Comparison of ENCODE assay signal across 10 cellular contexts in genomic region chr5:19987594-19988345, GRCh38. TPM values are rescaled to one million over a fixed set of nuclear protein-coding genes. Genes with fewer than 3 reads are reported as not detected.
DNase-seq lines count a peak whose midpoint lies in the region; ATAC-seq, FAIRE-seq and TF ChIP-seq lines count a peak whose summit lies in the region.
"Had no signal": no experiment of that assay in that cellular context is flagged by ENCODE, and none has a peak within 500 bp of the region (broad histone marks: within the 10 kb centered on the region; RNA-seq: fewer than 3 reads in every experiment).

CDH18 (minus strand) TSS chr5:19988200; CDS start chr5:19838986, 149,214 bp downstream.

- TF ChIP-seq POLR2A in H54 (IDR thresholded peaks at IDR 0.05; ENCODE audit: low read depth, low read length) (no peak), H1 (IDR thresholded peaks at IDR 0.05; ENCODE audit: control extremely low read depth in 1 of 2, low read depth in 2 of 2, low read length in 2 of 2) (no peak), uterus (IDR thresholded peaks at IDR 0.05) (no peak)

- H3K56ac ChIP-seq in H1 (replicated peaks; ENCODE audit: insufficient read length, low read depth, low read length), result no peak within 1 kb of the TSS

- ATAC-seq in stimulated activated effector memory CD8-positive, alpha-beta T cell treated with anti-CD3 and anti-CD28 coated beads, Interleukin-12 subunit alpha, Interleukin-12 subunit beta, amount 100 ng/mL, for 72 hours, result no peak
- ATAC-seq in activated CD8-positive, alpha-beta T cell treated with anti-CD3 and anti-CD28 coated beads, Interleukin-2, amount 10 ng/mL, durations not matched to agents 7 days and 5 days, result no peak
- no peak for ATAC-seq in activated T-cell treated with anti-CD3 and anti-CD28 coated beads, Interleukin-2, amount 50 U/mL, for 72 hours (replicated peaks in 1 of 2)

- H2BK15ac ChIP-seq in H1 (ENCODE audit: low read length), result no peak within 1 kb of the TSS

- no peak within 1 kb of the TSS for H3K14ac ChIP-seq in H1 (ENCODE audit: insufficient read length)

- no peak within 1 kb of the TSS for H2BK5ac ChIP-seq in H1 (ENCODE audit: low read depth, low read length)

- no peak within 1 kb of the TSS for H3K23ac ChIP-seq in H1 (ENCODE audit: insufficient read length)

- FAIRE-seq in H54 (lab: Jason Lieb, UNC) (peak; percentile 89), H1 (lab: Jason Lieb, UNC) (peak; percentile 13)

- peaks cover 0 to 8% (median 6%) of the 10 kb centered on the region in 4 experiments; a peak in 5 of 7 replicates for H3K27me3 ChIP-seq in H1 (replicated peaks in 1 of 4; ENCODE audit: control insufficient read depth in 3 of 4, extremely low read depth in 1 of 4, insufficient read depth in 3 of 4, low read length in 3 of 4)
- no peaks in the 10 kb centered on the region for H3K27me3 ChIP-seq in uterus

- DNase-seq in H54 (ENCODE audit: insufficient read length, low spot score) (peak; percentile 82), NCI-H69 (lab: John Stamatoyannopoulos, UW) (peak; percentile 85), H1 (ENCODE audit: low read depth in 1 of 2, low spot score in 2 of 2) (peak; percentile 54 to 77), mesothelial cell of epicardium (ENCODE audit: low spot score in 2 of 2, unreplicated experiment in 2 of 2) (peak; percentile 53 to 68), uterus (no peak)
- DNase-seq in stimulated activated effector memory CD8-positive, alpha-beta T cell treated with anti-CD3 and anti-CD28 coated beads, Interleukin-12 subunit alpha, Interleukin-12 subunit beta, amount 100 ng/mL, for 72 hours (ENCODE audit: low spot score in 2 of 2), result no peak
- no peak for DNase-seq in activated CD8-positive, alpha-beta T cell treated with anti-CD3 and anti-CD28 coated beads, Interleukin-2, amount 10 ng/mL, durations not matched to agents 7 days and 5 days
- no peak for DNase-seq in activated T-cell treated with anti-CD3 and anti-CD28 coated beads, Interleukin-2, amount 50 U/mL, for 72 hours

- H3K36me3 ChIP-seq in H1 (ENCODE audit: control insufficient read depth in 2 of 4, insufficient read depth in 4 of 4, low read length in 3 of 4), result no peaks in the 10 kb centered on the region
- no peaks in the 10 kb centered on the region for H3K36me3 ChIP-seq in uterus

- H3K27ac ChIP-seq in H1 (ENCODE audit: low read depth, low read length) (no peak within 1 kb of the TSS), uterus (no peak within 1 kb of the TSS)
- H3K27ac ChIP-seq: HL-60 had no signal

- H3K36me3 Mint-ChIP-seq in mesothelial cell of epicardium, result no peaks in the 10 kb centered on the region
- no peaks in the 10 kb centered on the region for H3K36me3 Mint-ChIP-seq in stimulated activated effector memory CD8-positive, alpha-beta T cell treated with anti-CD3 and anti-CD28 coated beads, Interleukin-12 subunit alpha, Interleukin-12 subunit beta, amount 100 ng/mL, for 72 hours
- no peaks in the 10 kb centered on the region for H3K36me3 Mint-ChIP-seq in activated CD8-positive, alpha-beta T cell treated with anti-CD3 and anti-CD28 coated beads, Interleukin-2, amount 10 ng/mL, durations not matched to agents 7 days and 5 days (ENCODE audit: low read depth)
- peaks cover 0 to 3% of the 10 kb centered on the region in 2 donors for H3K36me3 Mint-ChIP-seq in activated T-cell treated with anti-CD3 and anti-CD28 coated beads, Interleukin-2, amount 50 U/mL, for 72 hours (ENCODE audit: insufficient read depth in 2 of 2)

- no peak within 1 kb of the TSS for H4K5ac ChIP-seq in H1 (ENCODE audit: insufficient read length, low read depth, low read length)

- no peaks in the 10 kb centered on the region for H3K79me1 ChIP-seq in H1 (ENCODE audit: low read depth, low read length)

- no peaks in the 10 kb centered on the region for H3K79me2 ChIP-seq in H1 (ENCODE audit: control insufficient read depth in 1 of 2, insufficient read depth in 2 of 2, low read length in 2 of 2)

- H3K4ac ChIP-seq in H1 (replicated peaks; ENCODE audit: insufficient read length, low read depth, low read length), result no peak within 1 kb of the TSS

- H3K4me1 Mint-ChIP-seq in mesothelial cell of epicardium, result peaks cover 14% of the 10 kb centered on the region
- H3K4me1 Mint-ChIP-seq in stimulated activated effector memory CD8-positive, alpha-beta T cell treated with anti-CD3 and anti-CD28 coated beads, Interleukin-12 subunit alpha, Interleukin-12 subunit beta, amount 100 ng/mL, for 72 hours, result no peaks in the 10 kb centered on the region
- no peaks in the 10 kb centered on the region for H3K4me1 Mint-ChIP-seq in activated CD8-positive, alpha-beta T cell treated with anti-CD3 and anti-CD28 coated beads, Interleukin-2, amount 10 ng/mL, durations not matched to agents 7 days and 5 days (ENCODE audit: low read depth)
- H3K4me1 Mint-ChIP-seq in activated T-cell treated with anti-CD3 and anti-CD28 coated beads, Interleukin-2, amount 50 U/mL, for 72 hours (ENCODE audit: low read depth), result no peaks in the 10 kb centered on the region

- peak within 1 kb of the TSS; percentile 19 to 58 (median 38); a peak in 5 of 8 replicates for H3K4me3 ChIP-seq in H1 (ENCODE audit: extremely low read depth in 1 of 4, insufficient read depth in 2 of 4, low read depth in 3 of 4, low read length in 4 of 4)
- H3K4me3 ChIP-seq in uterus, result no peak within 1 kb of the TSS

- H2BK120ac ChIP-seq in H1 (replicated peaks; ENCODE audit: low read depth, low read length), result no peak within 1 kb of the TSS

- H4K20me1 ChIP-seq in H1 (replicated peaks in 1 of 2; ENCODE audit: control insufficient read depth in 1 of 2, insufficient read depth in 2 of 2, low read length in 2 of 2), result no peaks in the 10 kb centered on the region

- peak within 1 kb of the TSS in 1 of 4 experiments; percentile 6; a peak in 2 of 7 replicates for H3K9ac ChIP-seq in H1 (replicated peaks in 1 of 4; ENCODE audit: extremely low read depth in 1 of 4, low read depth in 3 of 4, low read length in 3 of 4)

- peak within 1 kb of the TSS; percentile 68 for H3K4me3 Mint-ChIP-seq in mesothelial cell of epicardium
- no peak within 1 kb of the TSS for H3K4me3 Mint-ChIP-seq in stimulated activated effector memory CD8-positive, alpha-beta T cell treated with anti-CD3 and anti-CD28 coated beads, Interleukin-12 subunit alpha, Interleukin-12 subunit beta, amount 100 ng/mL, for 72 hours
- H3K4me3 Mint-ChIP-seq in activated CD8-positive, alpha-beta T cell treated with anti-CD3 and anti-CD28 coated beads, Interleukin-2, amount 10 ng/mL, durations not matched to agents 7 days and 5 days, result no peak within 1 kb of the TSS
- H3K4me3 Mint-ChIP-seq in activated T-cell treated with anti-CD3 and anti-CD28 coated beads, Interleukin-2, amount 50 U/mL, for 72 hours, result no peak within 1 kb of the TSS

- TF ChIP-seq EP300 in H1 (IDR thresholded peaks at IDR 0.05; ENCODE audit: borderline replicate concordance in 1 of 2, low read depth in 2 of 2, low read length in 2 of 2), result no peak

- peak within 1 kb of the TSS; percentile 81 to 86 for H3K4me2 ChIP-seq in H1 (ENCODE audit: insufficient read depth in 1 of 2, low read depth in 2 of 2, low read length in 2 of 2)

- peak within 1 kb of the TSS; percentile 86 for H2AFZ ChIP-seq in H1 (ENCODE audit: low read length)

- no peak within 1 kb of the TSS for H2AK5ac ChIP-seq in H1 (ENCODE audit: low read depth, low read length)

- peaks cover 0 to 2% (median 0%) of the 10 kb centered on the region in 4 experiments; a peak in 1 of 7 replicates for H3K4me1 ChIP-seq in H1 (replicated peaks in 1 of 4; ENCODE audit: control insufficient read depth in 3 of 4, insufficient read depth in 4 of 4, low read length in 3 of 4)
- no peaks in the 10 kb centered on the region for H3K4me1 ChIP-seq in uterus

- POLR2A ChIA-PET in H1 (lab: Charles Lee; ENCODE audit: partially characterized antibody), result no interaction called here
- POLR2A ChIA-PET in activated CD8-positive, alpha-beta T cell treated with anti-CD3 and anti-CD28 coated beads, Interleukin-2, amount 10 ng/mL, durations not matched to agents 7 days and 5 days (lab: Charles Lee), result no interaction called here

- H3K9me3 ChIP-seq in H1 (ENCODE audit: insufficient read depth in 2 of 2, low read depth in 1 of 2, low read length in 1 of 2), result no peaks in the 10 kb centered on the region
- H3K9me3 ChIP-seq in uterus, result no peaks in the 10 kb centered on the region

- no peak within 1 kb of the TSS for H3K18ac ChIP-seq in H1 (ENCODE audit: extremely low read depth, low read length)

- H2BK12ac ChIP-seq in H1 (ENCODE audit: low read depth, low read length), result no peak within 1 kb of the TSS

- intact Hi-C loops in uterus (cut with DNase I; ENCODE audit: low total_unique reads), result no loop called here

- H3K23me2 ChIP-seq in H1 (ENCODE audit: low read depth, low read length), result peaks cover 5% of the 10 kb centered on the region

- WGBS in H1 (ENCODE audit: extremely low coverage in 1 of 2, insufficient coverage in 1 of 2, insufficient read length in 1 of 2, insufficient replicate concordance in 2 of 2, low coverage in 1 of 2, low lambda C conversion rate in 2 of 2, missing lambda C conversion rate in 1 of 2), 2 experiments, result 14% methylated on average over 25 of the region's 25 CpGs; no CpG with 5 or more reads in 1 of the 2 experiments

- H3K9me3 Mint-ChIP-seq in mesothelial cell of epicardium, result no peaks in the 10 kb centered on the region
- H3K9me3 Mint-ChIP-seq in stimulated activated effector memory CD8-positive, alpha-beta T cell treated with anti-CD3 and anti-CD28 coated beads, Interleukin-12 subunit alpha, Interleukin-12 subunit beta, amount 100 ng/mL, for 72 hours, result peaks cover 9% of the 10 kb centered on the region
- H3K9me3 Mint-ChIP-seq in activated CD8-positive, alpha-beta T cell treated with anti-CD3 and anti-CD28 coated beads, Interleukin-2, amount 10 ng/mL, durations not matched to agents 7 days and 5 days (ENCODE audit: insufficient read depth), result no peaks in the 10 kb centered on the region
- H3K9me3 Mint-ChIP-seq in activated T-cell treated with anti-CD3 and anti-CD28 coated beads, Interleukin-2, amount 50 U/mL, for 72 hours, result peaks cover 4 to 8% of the 10 kb centered on the region in 2 donors

- H3K27me3 Mint-ChIP-seq in mesothelial cell of epicardium (ENCODE audit: low read depth), result peaks cover 32% of the 10 kb centered on the region
- H3K27me3 Mint-ChIP-seq in activated CD8-positive, alpha-beta T cell treated with anti-CD3 and anti-CD28 coated beads, Interleukin-2, amount 10 ng/mL, durations not matched to agents 7 days and 5 days (ENCODE audit: low read depth), result no peaks in the 10 kb centered on the region
- H3K27me3 Mint-ChIP-seq in activated T-cell treated with anti-CD3 and anti-CD28 coated beads, Interleukin-2, amount 50 U/mL, for 72 hours (ENCODE audit: low read depth), result no peaks in the 10 kb centered on the region

- no peak within 1 kb of the TSS for H2BK20ac ChIP-seq in H1 (ENCODE audit: low read length)

- peak; percentile 1 to 15; a peak in 1 of 4 replicates for TF ChIP-seq RAD21 in H1 (IDR thresholded peaks at IDR 0.05 in 1 of 2, conservative IDR thresholded peaks at IDR 0.05 in 1 of 2; ENCODE audit: low read depth in 2 of 2, low read length in 2 of 2)

- TF ChIP-seq CTCF in H1 (IDR thresholded peaks at IDR 0.05; ENCODE audit: control extremely low read depth in 1 of 3, insufficient read depth in 1 of 3, low read depth in 1 of 3, low read length in 3 of 3), result no peak
- TF ChIP-seq CTCF in mesothelial cell of epicardium (IDR thresholded peaks at IDR 0.05; ENCODE audit: unreplicated experiment), result no peak
- no peak for TF ChIP-seq CTCF in uterus (IDR thresholded peaks at IDR 0.05)

- H4K91ac ChIP-seq in H1 (replicated peaks; ENCODE audit: insufficient read length, low read length), result no peak within 1 kb of the TSS

- CTCF ChIA-PET in H1 (lab: Charles Lee; ENCODE audit: partially characterized antibody), result interaction anchor here (1.0 kb wide), 1 partner anchor 12 kb away, joined by 4 read pairs; no protein-coding TSS in a partner anchor
- CTCF ChIA-PET in activated CD8-positive, alpha-beta T cell treated with anti-CD3 and anti-CD28 coated beads, Interleukin-2, amount 10 ng/mL, durations not matched to agents 7 days and 5 days (lab: Charles Lee), result no interaction called here

- H3K27ac Mint-ChIP-seq in mesothelial cell of epicardium, result no peak within 1 kb of the TSS
- H3K27ac Mint-ChIP-seq in stimulated activated effector memory CD8-positive, alpha-beta T cell treated with anti-CD3 and anti-CD28 coated beads, Interleukin-12 subunit alpha, Interleukin-12 subunit beta, amount 100 ng/mL, for 72 hours, result no peak within 1 kb of the TSS
- no peak within 1 kb of the TSS for H3K27ac Mint-ChIP-seq in activated CD8-positive, alpha-beta T cell treated with anti-CD3 and anti-CD28 coated beads, Interleukin-2, amount 10 ng/mL, durations not matched to agents 7 days and 5 days
- no peak within 1 kb of the TSS for H3K27ac Mint-ChIP-seq in activated T-cell treated with anti-CD3 and anti-CD28 coated beads, Interleukin-2, amount 50 U/mL, for 72 hours

- H4K8ac ChIP-seq in H1 (ENCODE audit: extremely low read depth, insufficient read depth, low read length), result no peak within 1 kb of the TSS

RNA-seq across cellular contexts. Expression of gene CDH18, which starts in this region (rescaled TPM):
- total RNA-seq in H1 (2021; fragmentation: NEBNext Ultra II Directional; extraction: Animal tissue kit (Norgen Biotek cat#: 25700)), result 0.32 and 0.73 TPM in 2 replicates
- polyA plus RNA-seq in H1 (2011; rRNA removed), result 0.06 and 0.30 TPM in 2 replicates
- 0.30 TPM for polyA plus RNA-seq in H1 (2011; cell fraction: cytosol; rRNA removed)
- polyA plus RNA-seq in H1 (2011; cell fraction: nucleus; rRNA removed), result 0.16 TPM
- polyA plus RNA-seq in H1 (2012, experiment 1 of 2), result 0.28 to 0.72 TPM (median 0.48 TPM) in 4 replicates
- not detected for polyA plus RNA-seq in H1 (2012, experiment 2 of 2)
- polyA plus RNA-seq in H1 (2013, experiment 1 of 2), result 0.34 TPM
- 0.42 TPM for polyA plus RNA-seq in H1 (2013, experiment 2 of 2)
- polyA minus RNA-seq in H1 (2011; rRNA and poly(A)+ RNA removed), result 0.88 and 1.4 TPM in 2 replicates
- polyA minus RNA-seq in H1 (2011; cell fraction: cytosol; rRNA and poly(A)+ RNA removed), result not detected
- 2.7 TPM for polyA minus RNA-seq in H1 (2011; cell fraction: nucleus; rRNA and poly(A)+ RNA removed)
- total RNA-seq in mesothelial cell of epicardium (2.1 to 3.7 TPM (median 2.8 TPM) in 3 replicates), uterus (1 to 10 TPM in 1 of 4 donors, not detected in 3; 2.1 TPM)
- total RNA-seq in activated CD8-positive, alpha-beta T cell treated with anti-CD3 and anti-CD28 coated beads, Interleukin-2, amount 10 ng/mL, durations not matched to agents 7 days and 5 days, result not detected
- total RNA-seq in activated T-cell treated with anti-CD3 and anti-CD28 coated beads, Interleukin-2, amount 50 U/mL, for 72 hours, result not detected
- total RNA-seq: mononuclear cell had no signal

Comparison
In these comparisons a context has a peak if more than half of its experiments do, and no peak if none do; other contexts are left out.
1. DNase-seq: peak in H54 (single experiment), NCI-H69 (single experiment), H1 (2 of 2) and mesothelial cell of epicardium (2 of 2); none in stimulated activated effector memory CD8-positive, alpha-beta T cell treated with anti-CD3 and anti-CD28 coated beads, Interleukin-12 subunit alpha, Interleukin-12 subunit beta, amount 100 ng/mL, for 72 hours (0 of 2), activated CD8-positive, alpha-beta T cell treated with anti-CD3 and anti-CD28 coated beads, Interleukin-2, amount 10 ng/mL, durations not matched to agents 7 days and 5 days (single experiment), uterus (0 of 2) and activated T-cell treated with anti-CD3 and anti-CD28 coated beads, Interleukin-2, amount 50 U/mL, for 72 hours (0 of 2).
2. H3K4me3 ChIP-seq: peak in H1 (4 of 4); none in uterus (0 of 2).